ENCODE assay signal across 17 cellular contexts in genomic region chr10:65123120-65123519, GRCh38.
"Had no signal": no experiment of that assay in that cellular context is flagged by ENCODE, and none has a peak within 500 bp of the region (broad histone marks: within the 10 kb centered on the region; RNA-seq: fewer than 3 reads in every experiment).

No MANE protein-coding gene starts in this region.

- ATAC-seq: gastroesophageal sphincter, left lobe of liver, natural killer cell had no signal

- H3K36me3 ChIP-seq: esophagus muscularis mucosa, gastroesophageal sphincter, right atrium auricular region, sigmoid colon, stomach, thoracic aorta, transverse colon had no signal

- H3K9me3 ChIP-seq: esophagus muscularis mucosa, gastroesophageal sphincter, right atrium auricular region, sigmoid colon, stomach, thoracic aorta, transverse colon had no signal

- DNase-seq: effector memory CD4-positive, alpha-beta T cell; mammary epithelial cell; natural killer cell; posterior cingulate gyrus; sigmoid colon; small intestine; stimulated activated CD4-positive, alpha-beta T cell treated with anti-CD3 and anti-CD28 coated beads, Interleukin-12 subunit alpha, Interleukin-12 subunit beta, amount 100 ng/mL, for 4 hours; stimulated activated naive CD4-positive, alpha-beta T cell; stomach; substantia nigra; transverse colon had no signal

- H3K4me3 ChIP-seq: esophagus muscularis mucosa, gastroesophageal sphincter, hepatocyte, right atrium auricular region, sigmoid colon, stomach, thoracic aorta, transverse colon had no signal

- H3K4me1 ChIP-seq: esophagus muscularis mucosa, gastroesophageal sphincter, right atrium auricular region, sigmoid colon, stomach, transverse colon had no signal
